ENCODE assay signal across 8 cellular contexts in genomic region chr2:232325324-232326273, GRCh38. TPM values are rescaled to one million over a fixed set of nuclear protein-coding genes. Genes with fewer than 3 reads are reported as not detected.
DNase-seq lines count a peak whose midpoint lies in the region; FAIRE-seq and TF ChIP-seq lines count a peak whose summit lies in the region.

No MANE protein-coding gene starts in this region.

- H3K27ac ChIP-seq in kidney (ENCODE audit: low read depth in 2 of 2, low read length in 2 of 2), result no peak overlapping the region

- no peak overlapping the region for H3K4me3 Mint-ChIP-seq in T-helper 2 cell treated with Interferon-gamma antibody and Interleukin-4, amounts not matched to agents 5 μg/mL and 100 μg/mL, for 36 hours

- no peak overlapping the region for H3K27ac Mint-ChIP-seq in T-helper 2 cell treated with Interferon-gamma antibody and Interleukin-4, amounts not matched to agents 5 μg/mL and 100 μg/mL, for 36 hours

- DNase-seq in T-helper 2 cell (peak in 4 of 5 experiments; percentile 25 to 37 (median 34)), RPMI7951 (ENCODE audit: low read depth) (peak; percentile 24), astrocyte of the hippocampus (ENCODE audit: low read depth, low spot score) (peak; percentile 67), kidney (peak; percentile 78), H4 (ENCODE audit: low spot score) (no peak), COR-L47 (lab: John Stamatoyannopoulos, UW) (no peak)
- DNase-seq in T-helper 2 cell treated with Interferon-gamma antibody and Interleukin-4, amounts not matched to agents 5 μg/mL and 100 μg/mL, for 36 hours (ENCODE audit: low spot score), result no peak
- DNase-seq in stimulated activated CD8-positive, alpha-beta memory T cell treated with anti-CD3 and anti-CD28 coated beads, Interleukin-4, amount 100 ng/mL, for 24 hours (ENCODE audit: low read depth), result peak; percentile 31

- H3K9me3 Mint-ChIP-seq in T-helper 2 cell treated with Interferon-gamma antibody and Interleukin-4, amounts not matched to agents 5 μg/mL and 100 μg/mL, for 36 hours, result no peaks in the 10 kb centered on the region

- H3K27me3 Mint-ChIP-seq in T-helper 2 cell treated with Interferon-gamma antibody and Interleukin-4, amounts not matched to agents 5 μg/mL and 100 μg/mL, for 36 hours (ENCODE audit: low read depth), result no peaks in the 10 kb centered on the region

- intact Hi-C loops in kidney (cut with DNase I), result loop anchor here (10.0 kb wide), 1 partner anchor 401 kb away; the partner anchor contains the start of gene NPPC

- no peak for FAIRE-seq in kidney (lab: Jason Lieb, UNC)

- H3K36me3 ChIP-seq in kidney (ENCODE audit: control insufficient read depth in 1 of 2, insufficient read depth in 2 of 2, low read length in 2 of 2), result no peaks in the 10 kb centered on the region

- TF ChIP-seq CTCF in kidney (IDR thresholded peaks at IDR 0.05; ENCODE audit: borderline replicate concordance, extremely low read depth, insufficient read depth), result peak; percentile 32

- H3K36me3 Mint-ChIP-seq in T-helper 2 cell treated with Interferon-gamma antibody and Interleukin-4, amounts not matched to agents 5 μg/mL and 100 μg/mL, for 36 hours (ENCODE audit: low read depth), result no peaks in the 10 kb centered on the region

- H3K4me1 Mint-ChIP-seq in T-helper 2 cell treated with Interferon-gamma antibody and Interleukin-4, amounts not matched to agents 5 μg/mL and 100 μg/mL, for 36 hours (ENCODE audit: low read depth), result peaks cover 28% of the 10 kb centered on the region

- no peak overlapping the region for H3K4me3 ChIP-seq in kidney (ENCODE audit: low read length in 2 of 2)

- H3K4me1 ChIP-seq in kidney (ENCODE audit: control insufficient read depth in 1 of 2, insufficient read depth in 1 of 2, low read depth in 1 of 2, low read length in 2 of 2), result peaks cover 0 to 11% of the 10 kb centered on the region in 2 donors

- no peak overlapping the region for H3K9ac ChIP-seq in kidney (ENCODE audit: low read length in 2 of 2)

- no peaks in the 10 kb centered on the region for H3K9me3 ChIP-seq in kidney (ENCODE audit: control insufficient read depth in 1 of 2, low read length in 2 of 2)

RNA-seq across cellular contexts. Expression of gene ALPP, which starts 53.0 kb away (rescaled TPM):
- not detected in 2 replicates for total RNA-seq in RPMI7951 (2014; rRNA removed; shearing (Covaris generic))
- total RNA-seq in kidney, result not detected
- not detected for polyA plus RNA-seq in kidney (ENCODE audit: insufficient read depth, low read depth, low replicate concordance)
- total RNA-seq in H4 (2014; rRNA removed; shearing (Covaris generic)), result 1.4 and 1.5 TPM in 2 replicates

Comparison
In these comparisons a context has a peak if more than half of its experiments do, and no peak if none do; other contexts are left out.
1. DNase-seq: peak in T-helper 2 cell (4 of 5), RPMI7951 (single experiment), astrocyte of the hippocampus (single experiment), kidney (single experiment) and stimulated activated CD8-positive, alpha-beta memory T cell treated with anti-CD3 and anti-CD28 coated beads, Interleukin-4, amount 100 ng/mL, for 24 hours (single experiment); none in T-helper 2 cell treated with Interferon-gamma antibody and Interleukin-4, amounts not matched to agents 5 μg/mL and 100 μg/mL, for 36 hours (single experiment), H4 (single experiment) and COR-L47 (single experiment).